ENCODE assay signal across 21 cellular contexts in the genomic region with DNA sequence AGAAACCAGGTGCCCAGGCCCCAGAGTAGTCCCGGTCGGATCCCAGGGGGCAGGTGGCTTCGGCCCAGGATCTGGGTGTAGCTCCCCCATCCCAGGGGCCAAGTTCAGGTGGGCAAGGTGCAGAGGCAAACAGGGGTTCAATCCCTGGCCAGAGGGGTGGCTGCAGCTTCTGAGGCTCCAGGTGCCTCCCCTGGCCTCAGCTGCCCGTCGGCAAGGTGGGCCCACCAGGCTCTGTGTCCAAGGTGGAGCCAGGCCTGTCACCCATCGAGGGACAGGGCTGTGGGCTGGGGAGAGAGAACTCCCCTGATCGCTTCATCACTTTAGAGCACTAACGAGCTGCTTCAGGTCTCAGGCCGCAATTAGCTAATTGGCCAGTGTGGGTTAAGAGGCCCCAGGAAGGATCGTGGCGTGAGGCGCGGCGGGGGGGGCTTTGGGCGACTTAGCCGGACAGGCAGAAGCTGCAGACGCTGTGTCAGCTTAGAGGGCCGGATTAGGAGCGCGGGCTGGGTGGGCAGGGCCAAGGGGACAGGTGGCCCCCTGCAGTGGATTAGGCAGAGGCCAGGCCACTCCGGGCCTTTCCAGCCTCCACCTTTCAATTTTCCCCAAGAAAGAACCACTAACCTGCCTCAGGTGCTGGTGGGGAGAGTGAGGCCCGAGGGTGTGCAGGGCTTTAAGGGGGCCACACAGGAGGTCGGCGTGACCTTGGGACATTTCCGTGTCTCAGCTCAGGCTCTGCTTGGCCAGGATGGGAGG. TPM values are rescaled to one million over a fixed set of nuclear protein-coding genes. Genes with fewer than 3 reads are reported as not detected.
"Had no signal": no experiment of that assay in that cellular context is flagged by ENCODE, and none has a peak within 500 bp of the region (broad histone marks: within the 10 kb centered on the region; RNA-seq: fewer than 3 reads in every experiment).

No MANE protein-coding gene starts in this region.

- H3K27me3 Mint-ChIP-seq: activated B cell treated with CpG ODN at 0.5 μM for 24 hours; activated CD4-positive, alpha-beta T cell treated with anti-CD3 and anti-CD28 coated beads, Interleukin-2, amount 10 ng/mL, durations not matched to agents 24 days and 14 days; activated CD8-positive, alpha-beta T cell treated with anti-CD3 and anti-CD28 coated beads for 36 hours had no signal

- DNase-seq: activated B cell treated with CpG ODN at 0.5 μM for 24 hours; activated CD4-positive, alpha-beta T cell treated with anti-CD3 and anti-CD28 coated beads, Interleukin-2, amount 10 ng/mL, durations not matched to agents 24 days and 14 days; activated CD8-positive, alpha-beta T cell treated with anti-CD3 and anti-CD28 coated beads for 36 hours; activated naive CD4-positive, alpha-beta T cell treated with Interleukin-2 at 50 U/mL for 16 hours; activated T-cell treated with anti-CD3 and anti-CD28 coated beads, Interleukin-2, amount 50 U/mL, for 1 hour; anterior cingulate cortex; caudate nucleus; colonic mucosa; left ventricle myocardium superior; pancreas; stimulated activated CD4-positive, alpha-beta T cell treated with anti-CD3 and anti-CD28 coated beads, Interleukin-4, amount 100 ng/mL, for 24 hours; T-helper 2 cell; testis had no signal

- H3K4me3 Mint-ChIP-seq: activated B cell treated with CpG ODN at 0.5 μM for 24 hours; activated CD4-positive, alpha-beta T cell treated with anti-CD3 and anti-CD28 coated beads, Interleukin-2, amount 10 ng/mL, durations not matched to agents 24 days and 14 days; activated CD8-positive, alpha-beta T cell treated with anti-CD3 and anti-CD28 coated beads for 36 hours; brain; stimulated activated memory B cell treated with anti-CD40 and anti-IgM and Interleukin-4, amounts not matched to agents 10 μg/mL and 1 μg/mL and 100 μg/mL, for 72 hours; type B pancreatic cell had no signal

- H3K36me3 ChIP-seq: colonic mucosa, pancreas had no signal

- H3K4me3 ChIP-seq: colonic mucosa, gastroesophageal sphincter, pancreas, smooth muscle cell, testis had no signal

- ATAC-seq: activated CD8-positive, alpha-beta T cell treated with anti-CD3 and anti-CD28 coated beads for 36 hours; esophagus mucosa; gastroesophageal sphincter; left ventricle myocardium superior; pancreas; sciatic nerve; stimulated activated memory B cell treated with anti-CD40 and anti-IgM and Interleukin-4, amounts not matched to agents 10 μg/mL and 1 μg/mL and 100 μg/mL, for 72 hours had no signal

- H3K9me3 ChIP-seq: colonic mucosa, gastroesophageal sphincter, pancreas, testis had no signal

- H3K4me2 ChIP-seq: smooth muscle cell had no signal

- H3K4me1 Mint-ChIP-seq: activated B cell treated with CpG ODN at 0.5 μM for 24 hours; activated CD4-positive, alpha-beta T cell treated with anti-CD3 and anti-CD28 coated beads, Interleukin-2, amount 10 ng/mL, durations not matched to agents 24 days and 14 days; brain; stimulated activated memory B cell treated with anti-CD40 and anti-IgM and Interleukin-4, amounts not matched to agents 10 μg/mL and 1 μg/mL and 100 μg/mL, for 72 hours had no signal

- H3K27ac ChIP-seq: colonic mucosa, gastroesophageal sphincter, pancreas, testis had no signal

- H3K27me3 ChIP-seq: colonic mucosa, pancreas, testis had no signal

- H3K9me3 Mint-ChIP-seq: activated B cell treated with CpG ODN at 0.5 μM for 24 hours; activated CD4-positive, alpha-beta T cell treated with anti-CD3 and anti-CD28 coated beads, Interleukin-2, amount 10 ng/mL, durations not matched to agents 24 days and 14 days; activated CD8-positive, alpha-beta T cell treated with anti-CD3 and anti-CD28 coated beads for 36 hours; activated T-helper 2 cell treated with anti-CD3 and anti-CD28 coated beads, Interferon-gamma antibody, Interleukin-2, Interleukin-4, amounts not matched to agents 10 μg/mL and 5 μg/mL and 100 μg/mL, durations not matched to agents 14 hours and 24 hours and 36 hours; type B pancreatic cell had no signal

- H3K27ac Mint-ChIP-seq: activated B cell treated with CpG ODN at 0.5 μM for 24 hours; activated CD4-positive, alpha-beta T cell treated with anti-CD3 and anti-CD28 coated beads, Interleukin-2, amount 10 ng/mL, durations not matched to agents 24 days and 14 days; activated CD8-positive, alpha-beta T cell treated with anti-CD3 and anti-CD28 coated beads for 36 hours; activated T-helper 2 cell treated with anti-CD3 and anti-CD28 coated beads, Interferon-gamma antibody, Interleukin-2, Interleukin-4, amounts not matched to agents 10 μg/mL and 5 μg/mL and 100 μg/mL, durations not matched to agents 14 hours and 24 hours and 36 hours; brain; stimulated activated memory B cell treated with anti-CD40 and anti-IgM and Interleukin-4, amounts not matched to agents 10 μg/mL and 1 μg/mL and 100 μg/mL, for 72 hours; type B pancreatic cell had no signal

- H3K4me1 ChIP-seq: colonic mucosa, gastroesophageal sphincter, pancreas had no signal

- H3K36me3 Mint-ChIP-seq: brain, type B pancreatic cell had no signal

RNA-seq across cellular contexts. Expression of gene RAX2, which starts 2.8 kb away (rescaled TPM):
- total RNA-seq: activated B cell treated with CpG ODN at 0.5 μM for 24 hours; activated CD4-positive, alpha-beta T cell treated with anti-CD3 and anti-CD28 coated beads, Interleukin-2, amount 10 ng/mL, durations not matched to agents 24 days and 14 days; activated CD8-positive, alpha-beta T cell treated with anti-CD3 and anti-CD28 coated beads for 36 hours; activated T-helper 2 cell treated with anti-CD3 and anti-CD28 coated beads, Interferon-gamma antibody, Interleukin-2, Interleukin-4, amounts not matched to agents 10 μg/mL and 5 μg/mL and 100 μg/mL, durations not matched to agents 14 hours and 24 hours and 36 hours; colonic mucosa; esophagus mucosa; gastroesophageal sphincter; left ventricle myocardium superior; pancreas; sciatic nerve; smooth muscle cell had no signal

RNA-seq across cellular contexts. Expression of gene MATK, which starts 11.4 kb away (rescaled TPM):
- total RNA-seq: smooth muscle cell had no signal
